ENCODE assay signal across 8 cellular contexts in genomic region chr6:114096553-114097172, GRCh38.
DNase-seq lines count a peak whose midpoint lies in the region; ATAC-seq, FAIRE-seq and TF ChIP-seq lines count a peak whose summit lies in the region.

No MANE protein-coding gene starts in this region.

- FAIRE-seq in small intestine (lab: Jason Lieb, UNC): peak; percentile 51

- H3K4me3 ChIP-seq in BJ (ENCODE audit: low read depth, low read length) (no peak overlapping the region), GM12875 (ENCODE audit: low read depth, low read length) (no peak overlapping the region), HL-60 (replicated peaks; ENCODE audit: insufficient read depth, low read length) (no peak overlapping the region), RWPE2 (ENCODE audit: severe bottlenecking) (no peak overlapping the region), fibroblast of mammary gland (ENCODE audit: control insufficient read depth, low read depth, low read length) (no peak overlapping the region), small intestine (ENCODE audit: low read depth in 1 of 2, low read length in 2 of 2) (no peak overlapping the region)

- H3K9me3 ChIP-seq in RWPE2 (ENCODE audit: severe bottlenecking) (no peaks in the 10 kb centered on the region), small intestine (ENCODE audit: control insufficient read depth, low read depth) (no peaks in the 10 kb centered on the region)

- H3K36me3 ChIP-seq in BJ (ENCODE audit: control insufficient read depth, insufficient read depth, low read length) (no peaks in the 10 kb centered on the region), RWPE2 (ENCODE audit: low read depth) (no peaks in the 10 kb centered on the region), small intestine (ENCODE audit: control insufficient read depth in 2 of 2, insufficient read depth in 2 of 2, low read length in 2 of 2) (no peaks in the 10 kb centered on the region)

- CTCF ChIA-PET in BJ (lab: Yijun Ruan, JAX): interaction anchor here (0.7 to 4.8 kb wide), 7 partner anchors 10 to 105 kb away, joined by 3 to 37 read pairs (median 3); no protein-coding TSS in a partner anchor

- POLR2A ChIA-PET in BJ (lab: Charles Lee): no interaction called here

- H3K4me1 ChIP-seq in RWPE2 (ENCODE audit: insufficient read depth, poor library complexity, severe bottlenecking): no peaks in the 10 kb centered on the region
- no peaks in the 10 kb centered on the region for H3K4me1 ChIP-seq in small intestine (ENCODE audit: control insufficient read depth in 2 of 2, insufficient read depth in 1 of 2, low read depth in 1 of 2, low read length in 1 of 2)

- WGBS in small intestine, 3 donors: 1 to 3% (median 1%) methylated on average over 2 of the region's 2 CpGs

- ATAC-seq in RWPE2 (ENCODE audit: low read depth): no peak
- ATAC-seq in HG02642 (IDR thresholded peaks at IDR 0.05; ENCODE audit: poor library complexity, unreplicated experiment): no peak

- DNase-seq in BJ (ENCODE audit: low read depth) (no peak), HL-60 (ENCODE audit: low read depth in 1 of 2, low spot score in 1 of 2) (peak in 1 of 2 experiments; percentile 9), RWPE2 (ENCODE audit: low spot score) (no peak), fibroblast of mammary gland (ENCODE audit: low read depth) (peak; percentile 19), small intestine (peak; percentile 38), NCI-H524 treated with DMSO at 0.1 percent for 48 hours (lab: John Stamatoyannopoulos, UW) (no peak)

- TF ChIP-seq CTCF in BJ (IDR thresholded peaks at IDR 0.05; ENCODE audit: insufficient read depth, low read depth, low read length): peak; percentile 75
- peak; percentile 37; the same call in 1 of the 2 replicates for TF ChIP-seq CTCF in GM12875 (IDR thresholded peaks at IDR 0.05; ENCODE audit: borderline replicate concordance, insufficient read depth, low read depth, low read length)
- peak; percentile 49 for TF ChIP-seq CTCF in HL-60 (IDR thresholded peaks at IDR 0.05; ENCODE audit: insufficient read depth, low read length)
- TF ChIP-seq CTCF in RWPE2 (IDR thresholded peaks at IDR 0.05; ENCODE audit: poor library complexity, severe bottlenecking): peak; percentile 89
- peak; percentile 74 for TF ChIP-seq CTCF in fibroblast of mammary gland (conservative IDR thresholded peaks at IDR 0.05; ENCODE audit: control insufficient read depth, insufficient read depth, low read depth, low read length)

- H3K27ac ChIP-seq in HL-60 (replicated peaks): no peak overlapping the region
- no peak overlapping the region for H3K27ac ChIP-seq in RWPE2 (ENCODE audit: poor library complexity, severe bottlenecking)
- no peak overlapping the region for H3K27ac ChIP-seq in small intestine (ENCODE audit: low read depth in 1 of 2, low read length in 1 of 2)

- H3K27me3 ChIP-seq in BJ (ENCODE audit: control insufficient read depth, insufficient read depth, low read length) (no peaks in the 10 kb centered on the region), HL-60 (ENCODE audit: insufficient read depth, poor library complexity, severe bottlenecking) (no peaks in the 10 kb centered on the region), RWPE2 (ENCODE audit: insufficient read depth, poor library complexity, severe bottlenecking) (no peaks in the 10 kb centered on the region), small intestine (ENCODE audit: control insufficient read depth in 2 of 2, insufficient read depth in 2 of 2, low read length in 2 of 2) (no peaks in the 10 kb centered on the region)

Comparison
In these comparisons a context has a peak if more than half of its experiments do, and no peak if none do; other contexts are left out.
1. DNase-seq: peak in fibroblast of mammary gland (single experiment) and small intestine (single experiment); none in BJ (single experiment), RWPE2 (single experiment) and NCI-H524 treated with DMSO at 0.1 percent for 48 hours (single experiment).
2. CTCF ChIP-seq: peak in every context shown above with its lines; median percentile 89 in RWPE2; 75 in BJ; 74 in fibroblast of mammary gland; 49 in HL-60; 37 in GM12875.